In genomic region chr13:51148952-51149573, GRCh38 we compare ENCODE assay signal across 9 cellular contexts. TPM values are rescaled to one million over a fixed set of nuclear protein-coding genes. Genes with fewer than 3 reads are reported as not detected.
A peak's percentile ranks its signal among the peaks of the same experiment; 100 is the strongest.
DNase-seq lines count a peak whose midpoint lies in the region; ATAC-seq and TF ChIP-seq lines count a peak whose summit lies in the region.
"Had no signal": no experiment of that assay in that cellular context is flagged by ENCODE, and none has a peak within 500 bp of the region (broad histone marks: within the 10 kb centered on the region; RNA-seq: fewer than 3 reads in every experiment).

No MANE protein-coding gene starts in this region.

- H3K27me3 Mint-ChIP-seq in CD8-positive, alpha-beta memory T cell: peaks cover 15 to 36% of the 10 kb centered on the region in 2 donors

- H3K79me2 ChIP-seq in neural cell (replicated peaks; ENCODE audit: insufficient read depth, low read length): no peaks in the 10 kb centered on the region

- no peaks in the 10 kb centered on the region for H3K27me3 ChIP-seq in Peyer's patch
- H3K27me3 ChIP-seq in neural cell (ENCODE audit: insufficient read depth, low read depth, low read length): no peaks in the 10 kb centered on the region
- no peaks in the 10 kb centered on the region for H3K27me3 ChIP-seq in CD8-positive, alpha-beta memory T cell (ENCODE audit: insufficient read depth, low read length, poor library complexity, severe bottlenecking)

- H3K9me3 ChIP-seq in HEK293 (ENCODE audit: control insufficient read depth, insufficient read depth, low read depth, low read length) (no peaks in the 10 kb centered on the region), Peyer's patch (no peaks in the 10 kb centered on the region), neural cell (ENCODE audit: low read length) (no peaks in the 10 kb centered on the region)
- H3K9me3 ChIP-seq in CD8-positive, alpha-beta memory T cell (ENCODE audit: low read length): no peaks in the 10 kb centered on the region

- H3K4me2 ChIP-seq in neural cell (ENCODE audit: low read length): no peak overlapping the region

- H3K4me3 ChIP-seq in HEK293 (ENCODE audit: low read depth, low read length): no peak overlapping the region
- H3K4me3 ChIP-seq in Peyer's patch: no peak overlapping the region
- H3K4me3 ChIP-seq in fibroblast of mammary gland (ENCODE audit: control insufficient read depth, low read depth, low read length): no peak overlapping the region
- H3K4me3 ChIP-seq in neural cell (ENCODE audit: low read length): no peak overlapping the region
- H3K4me3 ChIP-seq in CD8-positive, alpha-beta memory T cell (ENCODE audit: low read length): no peak overlapping the region

- no peak for TF ChIP-seq EP300 in neural cell (conservative IDR thresholded peaks at IDR 0.05; ENCODE audit: poor library complexity, severe bottlenecking)

- TF ChIP-seq CTCF in HEK293 (tag by site-specific recombination; IDR thresholded peaks at IDR 0.05): no peak
- peak in 4 of 6 experiments; percentile 20 to 36 (median 28) for TF ChIP-seq CTCF in Peyer's patch (IDR thresholded peaks at IDR 0.05)
- TF ChIP-seq CTCF in fibroblast of mammary gland (conservative IDR thresholded peaks at IDR 0.05; ENCODE audit: control insufficient read depth, insufficient read depth, low read depth, low read length): peak; percentile 74
- peak; percentile 92 for TF ChIP-seq CTCF in neural cell (IDR thresholded peaks at IDR 0.05; ENCODE audit: poor library complexity, severe bottlenecking)

- no peak overlapping the region for H2AFZ ChIP-seq in neural cell (ENCODE audit: low read depth, low read length)

- H3K36me3 ChIP-seq in HEK293 (ENCODE audit: control insufficient read depth in 2 of 2, insufficient read depth in 1 of 2, low read length in 2 of 2) (no peaks in the 10 kb centered on the region), Peyer's patch (no peaks in the 10 kb centered on the region), neural cell (ENCODE audit: insufficient read depth, low read length) (no peaks in the 10 kb centered on the region)
- H3K36me3 ChIP-seq in CD8-positive, alpha-beta memory T cell (ENCODE audit: insufficient read depth, low read length): no peaks in the 10 kb centered on the region

- in situ Hi-C loops in ACHN (cut with HindIII; ENCODE audit: low pct_ligation_motif_present, low pct_unique_long_range_greater_than_20kb, low sequenced_read_pairs): no loop called here

- H3K4me3 Mint-ChIP-seq in CD8-positive, alpha-beta memory T cell: no peak overlapping the region

- no peak overlapping the region for H3K27ac Mint-ChIP-seq in CD8-positive, alpha-beta memory T cell

- H3K9ac ChIP-seq in neural cell (ENCODE audit: low read length): no peak overlapping the region

- H3K36me3 Mint-ChIP-seq in CD8-positive, alpha-beta memory T cell: no peaks in the 10 kb centered on the region

- POLR2A ChIA-PET in HEK293 (lab: Yijun Ruan, JAX): no interaction called here
- POLR2A ChIA-PET in CD8-positive, alpha-beta memory T cell (lab: Charles Lee): no interaction called here

- no peak overlapping the region for H3K27ac ChIP-seq in HEK293 (ENCODE audit: extremely low read depth, low read depth, low read length)
- no peak overlapping the region for H3K27ac ChIP-seq in Peyer's patch
- H3K27ac ChIP-seq in neural cell (ENCODE audit: low read length): peak overlapping the region; percentile 1
- no peak overlapping the region for H3K27ac ChIP-seq in CD8-positive, alpha-beta memory T cell (ENCODE audit: low read depth, low read length)

- H3K4me1 ChIP-seq in HEK293 (ENCODE audit: control insufficient read depth, insufficient read depth, low read length) (no peaks in the 10 kb centered on the region), Peyer's patch (no peaks in the 10 kb centered on the region)
- no peaks in the 10 kb centered on the region for H3K4me1 ChIP-seq in CD8-positive, alpha-beta memory T cell (ENCODE audit: insufficient read depth, low read length)

- CTCF ChIA-PET in HEK293 (lab: Yijun Ruan, JAX): interaction anchor here (0.6 to 3.2 kb wide), 5 partner anchors 24 to 138 kb away, joined by 4 to 40 read pairs (median 5); no protein-coding TSS in a partner anchor
- CTCF ChIA-PET in CD8-positive, alpha-beta memory T cell (lab: Charles Lee): interaction anchor here (0.7 kb wide), 2 partner anchors 11 to 1201 kb away, joined by 3 read pairs; no protein-coding TSS in a partner anchor

- no peaks in the 10 kb centered on the region for H3K4me1 Mint-ChIP-seq in CD8-positive, alpha-beta memory T cell

- H4K20me1 ChIP-seq in neural cell (ENCODE audit: insufficient read depth): no peaks in the 10 kb centered on the region

- ATAC-seq in HG02938 (IDR thresholded peaks at IDR 0.05; ENCODE audit: unreplicated experiment) (no peak), GM21786 (IDR thresholded peaks at IDR 0.05; ENCODE audit: unreplicated experiment) (no peak)

- H3F3A ChIP-seq in neural cell (ENCODE audit: insufficient read depth, low read length, poor library complexity, severe bottlenecking): no peaks in the 10 kb centered on the region

- DNase-seq in ACHN (peak; percentile 4), Peyer's patch (no peak), fibroblast of mammary gland (ENCODE audit: low read depth) (peak; percentile 60)
- no peak for DNase-seq in CD8-positive, alpha-beta memory T cell

- H3K9me3 Mint-ChIP-seq in CD8-positive, alpha-beta memory T cell: peaks cover 0 to 3% (median 0%) of the 10 kb centered on the region in 5 donors

- no peaks in the 10 kb centered on the region for H3K9me2 ChIP-seq in neural cell (ENCODE audit: insufficient read depth, low read length)

- TF ChIP-seq POLR2A in Peyer's patch (IDR thresholded peaks at IDR 0.05): no peak

- peak; percentile 93 for TF ChIP-seq RAD21 in neural cell (conservative IDR thresholded peaks at IDR 0.05)

TF ChIP-seq in HEK293, 187 proteins besides CTCF, POLR2A, EP300 and RAD21:
- TF ChIP-seq ZNF132 (tag by site-specific recombination; IDR thresholded peaks at IDR 0.05; ENCODE audit: borderline replicate concordance) (no peak), ZNF654 (tag by site-specific recombination; IDR thresholded peaks at IDR 0.05; ENCODE audit: low read depth) (peak; percentile 68), ZFHX2 (tag by site-specific recombination; conservative IDR thresholded peaks at IDR 0.05) (no peak), ZNF776 (tag by site-specific recombination; IDR thresholded peaks at IDR 0.05; ENCODE audit: borderline replicate concordance) (no peak), ZNF843 (tag by site-specific recombination; IDR thresholded peaks at IDR 0.05) (no peak), ZNF707 (tag by site-specific recombination; IDR thresholded peaks at IDR 0.05) (no peak), ZNF544 (tag by site-specific recombination; IDR thresholded peaks at IDR 0.05) (no peak), TCF7L2 (IDR thresholded peaks at IDR 0.05; ENCODE audit: borderline replicate concordance, low read depth, low read length) (no peak)

TF ChIP-seq in neural cell, 6 proteins besides CTCF, POLR2A, EP300 and RAD21:
- TF ChIP-seq TAF1 (IDR thresholded peaks at IDR 0.05; ENCODE audit: low read depth) (no peak), SMC3 (conservative IDR thresholded peaks at IDR 0.05; ENCODE audit: poor library complexity) (peak; percentile 92)

RNA-seq across cellular contexts. Expression of gene C13orf42, which starts 38.0 kb away (rescaled TPM):
- total RNA-seq in Peyer's patch: not detected
- not detected in 2 replicates for polyA plus RNA-seq in neural cell
- polyA minus RNA-seq in neural cell: not detected in 2 replicates
- not detected for total RNA-seq in CD8-positive, alpha-beta memory T cell
- not detected for polyA plus RNA-seq in CD8-positive, alpha-beta memory T cell
- total RNA-seq: subcutaneous adipose tissue had no signal

Comparison
In these comparisons a context has a peak if more than half of its experiments do, and no peak if none do; other contexts are left out.
1. DNase-seq: peak in ACHN (single experiment) and fibroblast of mammary gland (single experiment); none in Peyer's patch (0 of 3) and CD8-positive, alpha-beta memory T cell (0 of 5).